In the genomic region with DNA sequence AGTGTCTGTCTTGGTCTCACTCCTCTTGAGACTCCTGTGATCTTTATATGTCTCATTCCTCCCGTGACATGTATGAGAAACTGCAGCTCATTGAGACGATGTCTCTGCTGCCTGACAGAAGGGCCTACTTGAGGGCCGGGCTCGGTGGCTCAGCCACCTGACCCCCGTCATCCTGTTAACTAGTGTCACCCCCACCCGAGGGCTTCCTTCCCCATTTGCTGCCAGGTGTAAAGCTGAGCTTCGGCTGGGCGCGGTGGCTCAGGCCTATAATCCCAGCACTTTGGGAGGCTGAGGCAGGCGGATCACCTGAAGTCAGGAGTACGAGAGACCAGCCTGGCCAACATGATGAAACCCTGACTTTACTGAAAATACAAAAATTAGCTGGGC, we compare ENCODE assay signal across 15 cellular contexts. TPM values are rescaled to one million over a fixed set of nuclear protein-coding genes. Genes with fewer than 3 reads are reported as not detected.
DNase-seq lines count a peak whose midpoint lies in the region; TF ChIP-seq lines count a peak whose summit lies in the region.
"Had no signal": no experiment of that assay in that cellular context is flagged by ENCODE, and none has a peak within 500 bp of the region (broad histone marks: within the 10 kb centered on the region; RNA-seq: fewer than 3 reads in every experiment).

No MANE protein-coding gene starts in this region.

- H3F3A ChIP-seq in OCI-LY1 (ENCODE audit: insufficient read depth, low read length), result no peaks in the 10 kb centered on the region

- H3K27ac ChIP-seq in C4-2B (peak overlapping the region; percentile 40), OCI-LY1 (ENCODE audit: low read depth, low read length, poor library complexity, severe bottlenecking) (peak overlapping the region; percentile 88), esophagus squamous epithelium (peak overlapping the region; percentile 93 to 96 (median 94)), parathyroid adenoma (peak overlapping the region; percentile 82)
- H3K27ac ChIP-seq: uterus had no signal

- DNase-seq in esophagus squamous epithelium (lab: John Stamatoyannopoulos, UW) (no peak), HPDE6-E6E7 (ENCODE audit: extremely low spot score) (no peak), T-helper 2 cell (no peak)
- no peak for DNase-seq in activated CD4-positive, alpha-beta T cell treated with anti-CD3 and anti-CD28 coated beads, Interleukin-2, amount 50 U/mL, for 4 hours
- DNase-seq in activated naive CD4-positive, alpha-beta T cell (lab: John Stamatoyannopoulos, UW), result no peak
- DNase-seq: NCI-H1092, NCI-H446 treated with DMSO at 0.1 percent for 48 hours, T-helper 9 cell, uterus had no signal

- peaks cover 9% of the 10 kb centered on the region for H3K36me3 ChIP-seq in OCI-LY1 (ENCODE audit: insufficient read depth, low read length)
- peaks cover 7 to 57% (median 13%) of the 10 kb centered on the region in 3 donors for H3K36me3 ChIP-seq in esophagus squamous epithelium
- H3K36me3 ChIP-seq in parathyroid adenoma (ENCODE audit: control insufficient read depth, insufficient read depth, low read length), result no peaks in the 10 kb centered on the region
- H3K36me3 ChIP-seq: uterus had no signal

- peaks cover 76% of the 10 kb centered on the region for H3K4me1 ChIP-seq in OCI-LY1 (ENCODE audit: insufficient read depth, low read length, severe bottlenecking)
- peaks cover 50 to 100% (median 54%) of the 10 kb centered on the region in 3 donors for H3K4me1 ChIP-seq in esophagus squamous epithelium
- peaks cover 24% of the 10 kb centered on the region for H3K4me1 ChIP-seq in parathyroid adenoma
- H3K4me1 ChIP-seq: uterus had no signal

- no peaks in the 10 kb centered on the region for H3K9me2 ChIP-seq in OCI-LY1 (ENCODE audit: low read depth, low read length)

- H3K9me3 ChIP-seq in OCI-LY1 (ENCODE audit: low read length) (no peaks in the 10 kb centered on the region), esophagus squamous epithelium (no peaks in the 10 kb centered on the region), parathyroid adenoma (ENCODE audit: control insufficient read depth, low read length) (no peaks in the 10 kb centered on the region)
- H3K9me3 ChIP-seq: heart left ventricle, uterus had no signal

- no peaks in the 10 kb centered on the region for H3K79me2 ChIP-seq in OCI-LY1 (ENCODE audit: insufficient read depth, low read length)
- peaks cover 20% of the 10 kb centered on the region for H3K79me2 ChIP-seq in parathyroid adenoma

- H3K4me3 ChIP-seq in OCI-LY1 (ENCODE audit: low read depth, low read length, poor library complexity, severe bottlenecking) (no peak overlapping the region), esophagus squamous epithelium (no peak overlapping the region), parathyroid adenoma (ENCODE audit: low read depth, low read length) (no peak overlapping the region)
- H3K4me3 ChIP-seq: heart left ventricle, uterus had no signal

- H4K20me1 ChIP-seq in OCI-LY1 (ENCODE audit: insufficient read depth, low read length), result no peaks in the 10 kb centered on the region

- TF ChIP-seq POLR2A in esophagus squamous epithelium (IDR thresholded peaks at IDR 0.05), result peak in 1 of 4 donors; percentile 18

- H3K9ac ChIP-seq in OCI-LY1 (ENCODE audit: low read length) (peak overlapping the region; percentile 25; the same call in 1 of the 2 replicates), parathyroid adenoma (no peak overlapping the region)

- H2AFZ ChIP-seq in OCI-LY1 (ENCODE audit: low read length) (no peak overlapping the region), parathyroid adenoma (no peak overlapping the region)

- H3K27me3 ChIP-seq in OCI-LY1 (ENCODE audit: insufficient read depth, low read length), result no peaks in the 10 kb centered on the region
- H3K27me3 ChIP-seq in esophagus squamous epithelium, result no peaks in the 10 kb centered on the region
- H3K27me3 ChIP-seq in parathyroid adenoma (ENCODE audit: control insufficient read depth, insufficient read depth, low read length), result no peaks in the 10 kb centered on the region
- H3K27me3 ChIP-seq: heart left ventricle, uterus had no signal

- 28 to 50% methylated on average over 2 to 3 of the region's 11 CpGs for WGBS in esophagus squamous epithelium, 2 donors

- H3K4me2 ChIP-seq in OCI-LY1 (ENCODE audit: low read length) (peak overlapping the region; percentile 26; the same call in 1 of the 2 replicates), parathyroid adenoma (ENCODE audit: low read length) (no peak overlapping the region)

- TF ChIP-seq CTCF in C4-2B (conservative IDR thresholded peaks at IDR 0.05) (no peak), OCI-LY1 (IDR thresholded peaks at IDR 0.05; ENCODE audit: low read length) (no peak), esophagus squamous epithelium (IDR thresholded peaks at IDR 0.05) (no peak), parathyroid adenoma (IDR thresholded peaks at IDR 0.05) (no peak)

- intact Hi-C loops in esophagus squamous epithelium (cut with DNase I), result loop anchor here (2.0 kb wide), 1 partner anchor 49 kb away; no protein-coding TSS in a partner anchor

RNA-seq across cellular contexts. Expression of gene SEMA4B, which starts 12.7 kb away (rescaled TPM):
- 100 to 1,000 TPM in 3 of 4 donors, 10 to 100 TPM in 1; 87.9 to 209 (median 136) TPM for total RNA-seq in esophagus squamous epithelium

RNA-seq across cellular contexts. Expression of gene CIB1, which starts 19.9 kb away (rescaled TPM):
- 10 to 100 TPM; 44.2 to 58.9 (median 45.9) TPM for total RNA-seq in esophagus squamous epithelium

RNA-seq across cellular contexts. Expression of gene GDPGP1, which starts 20.2 kb away (rescaled TPM):
- total RNA-seq in esophagus squamous epithelium, result 1 to 10 TPM; 4.7 to 8.4 (median 5.5) TPM

RNA-seq across cellular contexts. Expression of gene TTLL13, which starts 35.5 kb away (rescaled TPM):
- total RNA-seq in esophagus squamous epithelium, result not detected
- total RNA-seq: endothelial cell of umbilical vein, omental fat pad had no signal

RNA-seq across cellular contexts. Expression of gene NGRN, which starts 51.7 kb away (rescaled TPM):
- total RNA-seq in esophagus squamous epithelium, result 10 to 100 TPM; 35.4 to 59.5 (median 43.3) TPM

Comparison
In these comparisons a context has a peak if more than half of its experiments do, and no peak if none do; other contexts are left out.
1. H3K27ac ChIP-seq: peak in every context shown above with its lines; median percentile 94 in esophagus squamous epithelium; 88 in OCI-LY1; 82 in parathyroid adenoma; 40 in C4-2B.